In genomic region chr15:40441012-40441735, GRCh38 we compare ENCODE assay signal across 8 cellular contexts. TPM values are rescaled to one million over a fixed set of nuclear protein-coding genes. Genes with fewer than 3 reads are reported as not detected.
DNase-seq lines count a peak whose midpoint lies in the region; ATAC-seq lines count a peak whose summit lies in the region.

No MANE protein-coding gene starts in this region.

- intact Hi-C loops in CD4-positive, alpha-beta memory T cell (cut with micrococcal nuclease) = loop anchor here (1.0 to 2.0 kb wide), 3 partner anchors 36 to 128 kb away; partner anchors contain the start of genes IVD and RPUSD2

- no peaks in the 10 kb centered on the region for H3K9me3 Mint-ChIP-seq in CD4-positive, alpha-beta memory T cell
- no peaks in the 10 kb centered on the region for H3K9me3 Mint-ChIP-seq in activated naive CD4-positive, alpha-beta T cell treated with anti-CD3 and anti-CD28 coated beads, Interleukin-2, amount 50 U/mL, for 72 hours
- no peaks in the 10 kb centered on the region for H3K9me3 Mint-ChIP-seq in stimulated activated naive CD8-positive, alpha-beta T cell treated with anti-CD3 and anti-CD28 coated beads, Interleukin-15, amount 100 ng/mL, for 72 hours

- CTCF ChIA-PET in CD4-positive, alpha-beta memory T cell (lab: Charles Lee; ENCODE audit: partially characterized antibody) = interaction anchor here (1.0 to 5.7 kb wide), 8 partner anchors 9 to 103 kb away, joined by 3 to 29 read pairs (median 4); no protein-coding TSS in a partner anchor

- POLR2A ChIA-PET in CD4-positive, alpha-beta memory T cell (lab: Charles Lee; ENCODE audit: partially characterized antibody) = interaction anchor here (0.7 to 5.7 kb wide), 14 partner anchors 11 to 253 kb away, joined by 3 to 94 read pairs (median 4); partner anchors contain the start of genes CCDC32, DISP2, PLCB2 and RAD51

- ATAC-seq in GM19372 (IDR thresholded peaks at IDR 0.05; ENCODE audit: low read depth, unreplicated experiment) = peak; percentile 12
- peak; percentile 17 for ATAC-seq in HG03378 (IDR thresholded peaks at IDR 0.05; ENCODE audit: unreplicated experiment)
- peak; percentile 17 to 35 for ATAC-seq in activated naive CD4-positive, alpha-beta T cell treated with anti-CD3 and anti-CD28 coated beads, Interleukin-2, amount 50 U/mL, for 72 hours
- ATAC-seq in stimulated activated naive CD8-positive, alpha-beta T cell treated with anti-CD3 and anti-CD28 coated beads, Interleukin-15, amount 100 ng/mL, for 72 hours = peak; percentile 62

- DNase-seq in CD4-positive, alpha-beta memory T cell = no peak
- no peak for DNase-seq in activated naive CD4-positive, alpha-beta T cell treated with anti-CD3 and anti-CD28 coated beads, Interleukin-2, amount 50 U/mL, for 72 hours (ENCODE audit: low spot score in 2 of 2)
- no peak for DNase-seq in stimulated activated naive CD8-positive, alpha-beta T cell treated with anti-CD3 and anti-CD28 coated beads, Interleukin-15, amount 100 ng/mL, for 72 hours
- DNase-seq in NCI-H146 (lab: John Stamatoyannopoulos, UW) (no peak), DMS153 (lab: John Stamatoyannopoulos, UW) (no peak)

- H3K27ac Mint-ChIP-seq in CD4-positive, alpha-beta memory T cell = peak overlapping the region in 2 of 7 donors; percentile 87 to 92
- H3K27ac Mint-ChIP-seq in activated naive CD4-positive, alpha-beta T cell treated with anti-CD3 and anti-CD28 coated beads, Interleukin-2, amount 50 U/mL, for 72 hours = peak overlapping the region in 1 of 2 donors; percentile 73
- H3K27ac Mint-ChIP-seq in stimulated activated naive CD8-positive, alpha-beta T cell treated with anti-CD3 and anti-CD28 coated beads, Interleukin-15, amount 100 ng/mL, for 72 hours = peak overlapping the region in 1 of 2 donors; percentile 90

- H3K27me3 Mint-ChIP-seq in CD4-positive, alpha-beta memory T cell = peaks cover 13% of the 10 kb centered on the region in 2 donors
- peaks cover 42% of the 10 kb centered on the region for H3K27me3 Mint-ChIP-seq in stimulated activated naive CD8-positive, alpha-beta T cell treated with anti-CD3 and anti-CD28 coated beads, Interleukin-15, amount 100 ng/mL, for 72 hours

- H3K27me3 ChIP-seq in CD4-positive, alpha-beta memory T cell (ENCODE audit: insufficient read depth, low read length) = peaks cover 12% of the 10 kb centered on the region

- peak overlapping the region; percentile 35 for H3K27ac ChIP-seq in CD4-positive, alpha-beta memory T cell (ENCODE audit: low read depth, low read length)

- peak overlapping the region in 1 of 2 donors; percentile 54 for H3K4me3 ChIP-seq in CD4-positive, alpha-beta memory T cell (ENCODE audit: low read length in 2 of 2)
- H3K4me3 ChIP-seq in iPS-18c (ENCODE audit: insufficient read depth, low read depth, low read length) = peak overlapping the region; percentile 73

- no peaks in the 10 kb centered on the region for H3K36me3 ChIP-seq in CD4-positive, alpha-beta memory T cell (ENCODE audit: insufficient read depth, low read length)

- peak overlapping the region in 6 of 8 donors; percentile 29 to 95 (median 90) for H3K4me3 Mint-ChIP-seq in CD4-positive, alpha-beta memory T cell
- H3K4me3 Mint-ChIP-seq in stimulated activated naive CD8-positive, alpha-beta T cell treated with anti-CD3 and anti-CD28 coated beads, Interleukin-15, amount 100 ng/mL, for 72 hours = peak overlapping the region; percentile 91 to 98

- peaks cover 0 to 10% of the 10 kb centered on the region in 2 donors for H3K36me3 Mint-ChIP-seq in CD4-positive, alpha-beta memory T cell
- H3K36me3 Mint-ChIP-seq in activated naive CD4-positive, alpha-beta T cell treated with anti-CD3 and anti-CD28 coated beads, Interleukin-2, amount 50 U/mL, for 72 hours = no peaks in the 10 kb centered on the region

- H3K4me1 ChIP-seq in CD4-positive, alpha-beta memory T cell (ENCODE audit: insufficient read depth, low read length) = peaks cover 67% of the 10 kb centered on the region

- H3K4me1 Mint-ChIP-seq in CD4-positive, alpha-beta memory T cell = peaks cover 49 to 80% (median 58%) of the 10 kb centered on the region in 4 donors
- peaks cover 77% of the 10 kb centered on the region for H3K4me1 Mint-ChIP-seq in stimulated activated naive CD8-positive, alpha-beta T cell treated with anti-CD3 and anti-CD28 coated beads, Interleukin-15, amount 100 ng/mL, for 72 hours

- H3K9me3 ChIP-seq in CD4-positive, alpha-beta memory T cell (ENCODE audit: control insufficient read depth in 1 of 2, low read length in 2 of 2) = no peaks in the 10 kb centered on the region
- H3K9me3 ChIP-seq in iPS-18c (ENCODE audit: control insufficient read depth, insufficient read depth, low read length) = no peaks in the 10 kb centered on the region

RNA-seq across cellular contexts. Expression of gene BAHD1, which starts 0.4 kb away (rescaled TPM):
- 10 to 100 TPM; 47.0 to 49.2 TPM for total RNA-seq in CD4-positive, alpha-beta memory T cell
- polyA plus RNA-seq in CD4-positive, alpha-beta memory T cell = 1 to 10 TPM; 1.5 to 4.6 TPM
- 10 to 100 TPM; 14.6 to 15.1 TPM for total RNA-seq in activated naive CD4-positive, alpha-beta T cell treated with anti-CD3 and anti-CD28 coated beads, Interleukin-2, amount 50 U/mL, for 72 hours

RNA-seq across cellular contexts. Expression of gene CHST14, which starts 29.6 kb away (rescaled TPM):
- total RNA-seq in CD4-positive, alpha-beta memory T cell = 10 to 100 TPM in 1 of 2 experiments, 1 to 10 TPM in 1; 9.1 to 10.5 TPM
- polyA plus RNA-seq in CD4-positive, alpha-beta memory T cell = 1 to 10 TPM in 1 of 2 donors, under 1 TPM in 1; 0.64 to 1.5 TPM
- total RNA-seq in activated naive CD4-positive, alpha-beta T cell treated with anti-CD3 and anti-CD28 coated beads, Interleukin-2, amount 50 U/mL, for 72 hours = 1 to 10 TPM; 1.6 to 6.7 TPM

RNA-seq across cellular contexts. Expression of gene IVD, which starts 35.6 kb away (rescaled TPM):
- total RNA-seq in CD4-positive, alpha-beta memory T cell = 10 to 100 TPM; 56.4 to 62.2 TPM
- polyA plus RNA-seq in CD4-positive, alpha-beta memory T cell = 10 to 100 TPM; 25.7 to 26.8 TPM
- 10 to 100 TPM; 45.2 to 66.9 TPM for total RNA-seq in activated naive CD4-positive, alpha-beta T cell treated with anti-CD3 and anti-CD28 coated beads, Interleukin-2, amount 50 U/mL, for 72 hours

RNA-seq across cellular contexts. Expression of gene KNSTRN, which starts 58.7 kb away (rescaled TPM):
- 1 to 10 TPM; 6.8 to 8.8 TPM for total RNA-seq in CD4-positive, alpha-beta memory T cell
- polyA plus RNA-seq in CD4-positive, alpha-beta memory T cell = 1 to 10 TPM; 1.0 to 2.5 TPM
- 10 to 100 TPM; 48.6 to 96.4 TPM for total RNA-seq in activated naive CD4-positive, alpha-beta T cell treated with anti-CD3 and anti-CD28 coated beads, Interleukin-2, amount 50 U/mL, for 72 hours

Comparison
In these comparisons a context has a peak if more than half of its experiments do, and no peak if none do; other contexts are left out.
1. ATAC-seq: peak in every context shown above with its lines; median percentile 62 in stimulated activated naive CD8-positive, alpha-beta T cell treated with anti-CD3 and anti-CD28 coated beads, Interleukin-15, amount 100 ng/mL, for 72 hours; 26 in activated naive CD4-positive, alpha-beta T cell treated with anti-CD3 and anti-CD28 coated beads, Interleukin-2, amount 50 U/mL, for 72 hours; 17 in HG03378; 12 in GM19372.